ENCODE assay signal across 9 cellular contexts in genomic region chr14:104722938-104723650, GRCh38. TPM values are rescaled to one million over a fixed set of nuclear protein-coding genes. Genes with fewer than 3 reads are reported as not detected.
DNase-seq lines count a peak whose midpoint lies in the region; ATAC-seq, FAIRE-seq and TF ChIP-seq lines count a peak whose summit lies in the region.
"Had no signal": no experiment of that assay in that cellular context is flagged by ENCODE, and none has a peak within 500 bp of the region (broad histone marks: within the 10 kb centered on the region; RNA-seq: fewer than 3 reads in every experiment).

No MANE protein-coding gene starts in this region.

- H3K4me1 ChIP-seq in A549 (peaks cover 46% of the 10 kb centered on the region), Karpas-422 (ENCODE audit: low read length) (peaks cover 16% of the 10 kb centered on the region), colonic mucosa (peaks cover 7% of the 10 kb centered on the region), ovary (ENCODE audit: insufficient read depth) (peaks cover 3% of the 10 kb centered on the region)

- intact Hi-C loops in colonic mucosa (cut with DNase I) = no loop called here
- intact Hi-C loops in ovary (cut with DNase I) = no loop called here

- no peaks in the 10 kb centered on the region for H3K36me3 Mint-ChIP-seq in natural killer cell treated with Interleukin-12 subunit alpha and Interleukin-12 subunit beta and Interleukin-15 and Interleukin-18, amount 100 ng/mL, for 72 hours

- 38% methylated on average over 13 of the region's 26 CpGs for WGBS in A549 (ENCODE audit: missing lambda C conversion rate)
- 56 to 70% (median 68%) methylated on average over 16 to 26 of the region's 26 CpGs for WGBS in ovary, 3 donors

- H3K4me1 Mint-ChIP-seq in natural killer cell treated with Interleukin-12 subunit alpha and Interleukin-12 subunit beta and Interleukin-15 and Interleukin-18, amount 100 ng/mL, for 72 hours (ENCODE audit: low read depth in 2 of 2) = peaks cover 0 to 5% of the 10 kb centered on the region in 2 donors

- TF ChIP-seq POLR2A in A549 (IDR thresholded peaks at IDR 0.05; ENCODE audit: low read length) = no peak
- no peak for TF ChIP-seq POLR2A in ovary (IDR thresholded peaks at IDR 0.05)

- no peaks in the 10 kb centered on the region for H3K27me3 ChIP-seq in Karpas-422 (ENCODE audit: low read length)
- H3K27me3 ChIP-seq in colonic mucosa = no peaks in the 10 kb centered on the region
- peaks cover 4% of the 10 kb centered on the region for H3K27me3 ChIP-seq in neural cell (ENCODE audit: insufficient read depth, low read depth, low read length)
- H3K27me3 ChIP-seq in ovary = no peaks in the 10 kb centered on the region

- no peak overlapping the region for H3K9ac ChIP-seq in Karpas-422 (ENCODE audit: low read length)
- peak overlapping the region in 1 of 2 donors; percentile 72 for H3K9ac ChIP-seq in colonic mucosa (ENCODE audit: low read depth in 2 of 2, low read length in 2 of 2)
- no peak overlapping the region for H3K9ac ChIP-seq in neural cell (ENCODE audit: low read length)

- H2AFZ ChIP-seq in Karpas-422 (ENCODE audit: low read length) (no peak overlapping the region), neural cell (ENCODE audit: low read depth, low read length) (no peak overlapping the region)

- peaks cover 0 to 4% of the 10 kb centered on the region in 2 donors for H3K27me3 Mint-ChIP-seq in natural killer cell treated with Interleukin-12 subunit alpha and Interleukin-12 subunit beta and Interleukin-15 and Interleukin-18, amount 100 ng/mL, for 72 hours

- no peak overlapping the region for H3K27ac Mint-ChIP-seq in natural killer cell treated with Interleukin-12 subunit alpha and Interleukin-12 subunit beta and Interleukin-15 and Interleukin-18, amount 100 ng/mL, for 72 hours

- H3K9me2 ChIP-seq in Karpas-422 (replicated peaks; ENCODE audit: insufficient read depth, low read length) = no peaks in the 10 kb centered on the region
- H3K9me2 ChIP-seq in neural cell (ENCODE audit: insufficient read depth, low read length) = no peaks in the 10 kb centered on the region

- no peaks in the 10 kb centered on the region for H3K9me3 Mint-ChIP-seq in natural killer cell treated with Interleukin-12 subunit alpha and Interleukin-12 subunit beta and Interleukin-15 and Interleukin-18, amount 100 ng/mL, for 72 hours
- H3K9me3 Mint-ChIP-seq: CD14-positive monocyte had no signal

- peak in 1 of 2 experiments; percentile 0; a peak in 2 of 6 replicates for ATAC-seq in A549
- ATAC-seq in natural killer cell treated with Interleukin-12 subunit alpha and Interleukin-12 subunit beta and Interleukin-15 and Interleukin-18, amount 100 ng/mL, for 72 hours = no peak

- H3K9me3 ChIP-seq in A549 (no peaks in the 10 kb centered on the region), Karpas-422 (ENCODE audit: low read length) (no peaks in the 10 kb centered on the region), colonic mucosa (no peaks in the 10 kb centered on the region), neural cell (ENCODE audit: low read length) (no peaks in the 10 kb centered on the region), ovary (no peaks in the 10 kb centered on the region)

- TF ChIP-seq RAD21 in A549 (conservative IDR thresholded peaks at IDR 0.05 in 1 of 2, IDR thresholded peaks at IDR 0.05 in 1 of 2) (no peak), neural cell (conservative IDR thresholded peaks at IDR 0.05) (no peak)

- no peak overlapping the region for H3K4me3 Mint-ChIP-seq in natural killer cell treated with Interleukin-12 subunit alpha and Interleukin-12 subunit beta and Interleukin-15 and Interleukin-18, amount 100 ng/mL, for 72 hours

- DNase-seq in A549 (ENCODE audit: low read depth in 1 of 2, low spot score in 1 of 2) (peak; percentile 28 to 45), Karpas-422 (no peak), colonic mucosa (peak; percentile 52), DMS 273 treated with DMSO at 0.1 percent for 48 hours (lab: John Stamatoyannopoulos, UW) (no peak), ovary (no peak), KBM-7 (no peak)
- DNase-seq in natural killer cell treated with Interleukin-12 subunit alpha and Interleukin-12 subunit beta and Interleukin-15 and Interleukin-18, amount 100 ng/mL, for 72 hours (ENCODE audit: low spot score) = no peak

- TF ChIP-seq CTCF in A549 (IDR thresholded peaks at IDR 0.05) = no peak
- TF ChIP-seq CTCF in colonic mucosa (IDR thresholded peaks at IDR 0.05) = no peak
- no peak for TF ChIP-seq CTCF in neural cell (IDR thresholded peaks at IDR 0.05; ENCODE audit: poor library complexity, severe bottlenecking)
- TF ChIP-seq CTCF in ovary (IDR thresholded peaks at IDR 0.05) = no peak

- in situ Hi-C loops in KBM-7 (cut with MboI; ENCODE audit: low pct_unique_long_range_greater_than_20kb, low sequenced_read_pairs) = no loop called here

- no peak overlapping the region; the same call in 1 of the 3 replicates for H3K4me3 ChIP-seq in A549
- no peak overlapping the region for H3K4me3 ChIP-seq in Karpas-422 (ENCODE audit: low read length)
- peak overlapping the region; percentile 67 for H3K4me3 ChIP-seq in colonic mucosa
- H3K4me3 ChIP-seq in neural cell (ENCODE audit: low read length) = peak overlapping the region; percentile 57
- H3K4me3 ChIP-seq in ovary = no peak overlapping the region

- H4K20me1 ChIP-seq in Karpas-422 (ENCODE audit: insufficient read depth, low read depth, low read length) (peaks cover 4% of the 10 kb centered on the region; the same call in 1 of the 2 replicates), neural cell (ENCODE audit: insufficient read depth) (no peaks in the 10 kb centered on the region)

- H3F3A ChIP-seq in neural cell (ENCODE audit: insufficient read depth, low read length, poor library complexity, severe bottlenecking) = no peaks in the 10 kb centered on the region

- peak overlapping the region; percentile 94 for H3K4me2 ChIP-seq in A549
- peak overlapping the region; percentile 89 for H3K4me2 ChIP-seq in Karpas-422 (ENCODE audit: low read depth, low read length, poor library complexity, severe bottlenecking)
- no peak overlapping the region for H3K4me2 ChIP-seq in neural cell (ENCODE audit: low read length)

- peak overlapping the region in 1 of 2 experiments; percentile 92; a peak in 4 of 6 replicates for H3K27ac ChIP-seq in A549
- no peak overlapping the region for H3K27ac ChIP-seq in Karpas-422 (ENCODE audit: low read length)
- peak overlapping the region; percentile 21 for H3K27ac ChIP-seq in colonic mucosa
- no peak overlapping the region for H3K27ac ChIP-seq in neural cell (ENCODE audit: low read length)
- H3K27ac ChIP-seq in ovary = no peak overlapping the region

- CTCF ChIA-PET in A549 (lab: Yijun Ruan, JAX) = interaction anchor here (0.6 to 6.2 kb wide), 21 partner anchors 11 to 548 kb away, joined by 3 to 65 read pairs (median 5); partner anchors contain the start of gene INF2

- H3K79me2 ChIP-seq in Karpas-422 (ENCODE audit: low read length) (no peaks in the 10 kb centered on the region), neural cell (replicated peaks; ENCODE audit: insufficient read depth, low read length) (no peaks in the 10 kb centered on the region)

- POLR2A ChIA-PET in A549 (lab: Yijun Ruan, JAX) = no interaction called here

- no peak for FAIRE-seq in A549 (lab: Jason Lieb, UNC)

- no peak for TF ChIP-seq EP300 in A549 (IDR thresholded peaks at IDR 0.05)
- no peak for TF ChIP-seq EP300 in neural cell (conservative IDR thresholded peaks at IDR 0.05; ENCODE audit: poor library complexity, severe bottlenecking)
- no peak for TF ChIP-seq EP300 in ovary (IDR thresholded peaks at IDR 0.05)

- H3K36me3 ChIP-seq in Karpas-422 (ENCODE audit: insufficient read depth, low read length) (no peaks in the 10 kb centered on the region), colonic mucosa (no peaks in the 10 kb centered on the region), neural cell (ENCODE audit: insufficient read depth, low read length) (no peaks in the 10 kb centered on the region), ovary (no peaks in the 10 kb centered on the region)

RNA-seq across cellular contexts. Expression of gene ADSS1, which starts 0.9 kb away (rescaled TPM):
- 8.8 and 10.1 TPM in 2 replicates for polyA plus RNA-seq in A549 (2011; rRNA removed)
- 6.0 and 6.2 TPM in 2 replicates for polyA plus RNA-seq in A549 (2012; cell fraction: cytosol; rRNA removed)
- 17.9 and 19.6 TPM in 2 replicates for polyA plus RNA-seq in A549 (2012; cell fraction: nucleus; rRNA removed)
- 6.2 to 8.3 TPM (median 7.4 TPM) in 3 replicates for polyA plus RNA-seq in A549 (2017; fragmentation: RNase III; extraction: RNeasy Plus Mini Kit Qiagen cat#74134 plus additional on column Dnase treatment)
- polyA minus RNA-seq in A549 (2011; rRNA and poly(A)+ RNA removed) = 6.5 and 9.5 TPM in 2 replicates
- 2.8 and 5.3 TPM in 2 replicates for total RNA-seq in Karpas-422 (2014; rRNA removed; shearing (Covaris generic); ENCODE audit: low replicate concordance)
- 1 to 10 TPM; 3.5 to 4.0 TPM for total RNA-seq in colonic mucosa
- 3.4 and 4.3 TPM in 2 replicates for polyA plus RNA-seq in neural cell
- polyA minus RNA-seq in neural cell = 0.73 and 0.93 TPM in 2 replicates
- under 1 TPM; 0.50 to 0.61 TPM for total RNA-seq in natural killer cell treated with Interleukin-12 subunit alpha and Interleukin-12 subunit beta and Interleukin-15 and Interleukin-18, amount 100 ng/mL, for 72 hours
- 1 to 10 TPM; 2.6 to 9.8 (median 3.8) TPM for total RNA-seq in ovary
- 1 to 10 TPM; 4.1 to 4.9 TPM for polyA plus RNA-seq in ovary

RNA-seq across cellular contexts. Expression of gene SIVA1, which starts 29.9 kb away (rescaled TPM):
- polyA plus RNA-seq in A549 (2011; rRNA removed) (90.0 and 94.2 TPM in 2 replicates), A549 (2017; fragmentation: RNase III; extraction: RNeasy Plus Mini Kit Qiagen cat#74134 plus additional on column Dnase treatment) (157 to 169 TPM (median 163 TPM) in 3 replicates), neural cell (171 and 180 TPM in 2 replicates), ovary (100 to 1,000 TPM in 1 of 2 donors, 1 to 10 TPM in 1; 2.4 to 249 TPM)
- 477 and 601 TPM in 2 replicates for polyA plus RNA-seq in A549 (2012; cell fraction: cytosol; rRNA removed)
- polyA plus RNA-seq in A549 (2012; cell fraction: nucleus; rRNA removed) = 376 and 581 TPM in 2 replicates
- polyA minus RNA-seq in A549 (2011; rRNA and poly(A)+ RNA removed) = 12.3 and 14.4 TPM in 2 replicates
- total RNA-seq in Karpas-422 (2014; rRNA removed; shearing (Covaris generic); ENCODE audit: low replicate concordance) = 68.1 and 212 TPM in 2 replicates
- total RNA-seq in colonic mucosa (100 to 1,000 TPM in 1 of 2 donors, 10 to 100 TPM in 1; 58.8 to 153 TPM), ovary (100 to 1,000 TPM in 3 of 7 donors, 10 to 100 TPM in 4; 85.7 to 385 (median 91.6) TPM)
- polyA minus RNA-seq in neural cell = 25.8 and 39.2 TPM in 2 replicates
- total RNA-seq in natural killer cell treated with Interleukin-12 subunit alpha and Interleukin-12 subunit beta and Interleukin-15 and Interleukin-18, amount 100 ng/mL, for 72 hours = 100 to 1,000 TPM in 1 of 2 donors, 10 to 100 TPM in 1; 74.5 to 157 TPM

RNA-seq across cellular contexts. Expression of gene INF2, which starts 33.7 kb away (rescaled TPM):
- polyA plus RNA-seq in A549 (2011; rRNA removed) (23.6 and 24.7 TPM in 2 replicates), A549 (2017; fragmentation: RNase III; extraction: RNeasy Plus Mini Kit Qiagen cat#74134 plus additional on column Dnase treatment) (71.2 to 76.6 TPM (median 72.0 TPM) in 3 replicates), neural cell (0.02 and 0.08 TPM in 2 replicates), ovary (10 to 100 TPM in 1 of 2 donors, 1 to 10 TPM in 1; 6.3 to 18.4 TPM)
- 68.4 and 94.0 TPM in 2 replicates for polyA plus RNA-seq in A549 (2012; cell fraction: cytosol; rRNA removed)
- polyA plus RNA-seq in A549 (2012; cell fraction: nucleus; rRNA removed) = 224 and 375 TPM in 2 replicates
- polyA minus RNA-seq in A549 (2011; rRNA and poly(A)+ RNA removed) = 19.6 and 27.7 TPM in 2 replicates
- total RNA-seq in Karpas-422 (2014; rRNA removed; shearing (Covaris generic); ENCODE audit: low replicate concordance) = 2.3 and 4.4 TPM in 2 replicates
- total RNA-seq in colonic mucosa (100 to 1,000 TPM; 162 to 264 TPM), ovary (10 to 100 TPM; 15.1 to 40.7 (median 22.2) TPM)
- not detected in 2 replicates for polyA minus RNA-seq in neural cell
- total RNA-seq in natural killer cell treated with Interleukin-12 subunit alpha and Interleukin-12 subunit beta and Interleukin-15 and Interleukin-18, amount 100 ng/mL, for 72 hours = 10 to 100 TPM; 19.2 to 44.9 TPM

Comparison
In these comparisons a context has a peak if more than half of its experiments do, and no peak if none do; other contexts are left out.
1. DNase-seq: peak in A549 (2 of 2) and colonic mucosa (single experiment); none in Karpas-422 (single experiment), natural killer cell treated with Interleukin-12 subunit alpha and Interleukin-12 subunit beta and Interleukin-15 and Interleukin-18, amount 100 ng/mL, for 72 hours (single experiment), DMS 273 treated with DMSO at 0.1 percent for 48 hours (single experiment), ovary (0 of 5) and KBM-7 (single experiment).
2. H3K4me3 ChIP-seq: peak in colonic mucosa (single experiment) and neural cell (single experiment); none in A549 (single experiment), Karpas-422 (single experiment) and ovary (single experiment).